In the genomic region with DNA sequence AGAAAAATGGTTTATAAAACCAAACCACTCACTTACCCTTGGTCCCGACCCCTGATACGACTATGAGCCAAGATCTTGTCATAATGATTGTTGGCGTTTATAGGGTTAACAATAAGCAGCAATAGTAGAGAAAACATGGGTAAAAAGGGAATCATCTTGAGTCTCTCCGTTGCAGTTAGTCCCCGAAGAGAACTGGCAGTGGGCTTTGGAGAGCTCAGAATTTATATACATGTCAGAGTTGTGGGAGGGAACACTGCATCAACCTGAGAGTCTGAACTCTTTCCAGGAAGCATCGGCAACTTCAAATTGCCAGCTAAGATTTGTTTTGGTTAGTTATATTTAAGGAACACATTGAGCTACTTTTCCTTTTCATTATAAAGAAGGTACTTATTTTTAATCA, we compare ENCODE assay signal across 12 cellular contexts. TPM values are rescaled to one million over a fixed set of nuclear protein-coding genes. Genes with fewer than 3 reads are reported as not detected.
DNase-seq lines count a peak whose midpoint lies in the region; ATAC-seq and TF ChIP-seq lines count a peak whose summit lies in the region.
"Had no signal": no experiment of that assay in that cellular context is flagged by ENCODE, and none has a peak within 500 bp of the region (broad histone marks: within the 10 kb centered on the region; RNA-seq: fewer than 3 reads in every experiment).

A gene with protein sequence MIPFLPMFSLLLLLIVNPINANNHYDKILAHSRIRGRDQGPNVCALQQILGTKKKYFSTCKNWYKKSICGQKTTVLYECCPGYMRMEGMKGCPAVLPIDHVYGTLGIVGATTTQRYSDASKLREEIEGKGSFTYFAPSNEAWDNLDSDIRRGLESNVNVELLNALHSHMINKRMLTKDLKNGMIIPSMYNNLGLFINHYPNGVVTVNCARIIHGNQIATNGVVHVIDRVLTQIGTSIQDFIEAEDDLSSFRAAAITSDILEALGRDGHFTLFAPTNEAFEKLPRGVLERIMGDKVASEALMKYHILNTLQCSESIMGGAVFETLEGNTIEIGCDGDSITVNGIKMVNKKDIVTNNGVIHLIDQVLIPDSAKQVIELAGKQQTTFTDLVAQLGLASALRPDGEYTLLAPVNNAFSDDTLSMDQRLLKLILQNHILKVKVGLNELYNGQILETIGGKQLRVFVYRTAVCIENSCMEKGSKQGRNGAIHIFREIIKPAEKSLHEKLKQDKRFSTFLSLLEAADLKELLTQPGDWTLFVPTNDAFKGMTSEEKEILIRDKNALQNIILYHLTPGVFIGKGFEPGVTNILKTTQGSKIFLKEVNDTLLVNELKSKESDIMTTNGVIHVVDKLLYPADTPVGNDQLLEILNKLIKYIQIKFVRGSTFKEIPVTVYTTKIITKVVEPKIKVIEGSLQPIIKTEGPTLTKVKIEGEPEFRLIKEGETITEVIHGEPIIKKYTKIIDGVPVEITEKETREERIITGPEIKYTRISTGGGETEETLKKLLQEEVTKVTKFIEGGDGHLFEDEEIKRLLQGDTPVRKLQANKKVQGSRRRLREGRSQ (minus strand): TSS at position 197 of the 400 bp plus-strand sequence. CDS start 42 bp downstream, at position 155.

- H3K27me3 ChIP-seq in GM23248 (replicated peaks; ENCODE audit: insufficient read depth) (no peaks in the 10 kb centered on the region), kidney epithelial cell (ENCODE audit: control insufficient read depth, insufficient read depth, low read length) (no peaks in the 10 kb centered on the region), gastrocnemius medialis (no peaks in the 10 kb centered on the region)

- no peaks in the 10 kb centered on the region for H3K36me3 ChIP-seq in GM23248 (ENCODE audit: low read depth)
- H3K36me3 ChIP-seq in kidney epithelial cell (ENCODE audit: control insufficient read depth, insufficient read depth, low read length): no peaks in the 10 kb centered on the region
- H3K36me3 ChIP-seq in gastrocnemius medialis: no peaks in the 10 kb centered on the region

- in situ Hi-C loops in GM23248 (cut with MboI) (no loop called here), gastrocnemius medialis (cut with MboI; ENCODE audit: low sequenced_read_pairs in 4 of 4) (loop anchor here in 1 of 4 donors (25.0 kb wide), 1 partner anchor 486 kb away; the partner anchor contains the start of gene CSNK1A1L)

- H3K27ac ChIP-seq in GM23248: no peak within 1 kb of the TSS
- no peak within 1 kb of the TSS for H3K27ac ChIP-seq in gastrocnemius medialis

- H3K9me3 ChIP-seq in GM23248 (ENCODE audit: low read depth): no peaks in the 10 kb centered on the region
- H3K9me3 ChIP-seq in gastrocnemius medialis: no peaks in the 10 kb centered on the region

- 0 out of 2 replicates have a peak, but pooled peaks cover 9% of the 10 kb centered on the region for H3K79me2 ChIP-seq in GM23248 (ENCODE audit: insufficient read depth)

- intact Hi-C loops in gastrocnemius medialis (cut with DNase I; ENCODE audit: low total_unique reads): no loop called here

- 8 to 17% methylated on average over 6 of the region's 6 CpGs for WGBS in GM23248 (ENCODE audit: low coverage in 1 of 2, low lambda C conversion rate in 2 of 2, missing lambda C conversion rate in 2 of 2), 2 experiments

- peak within 1 kb of the TSS; percentile 77 for H3K4me2 ChIP-seq in GM23248 (ENCODE audit: unreplicated experiment)

- peak within 1 kb of the TSS; percentile 61 for H3K9ac ChIP-seq in GM23248

- H4K20me1 ChIP-seq in GM23248 (ENCODE audit: insufficient read depth): no peaks in the 10 kb centered on the region

- H3K4me3 ChIP-seq in GM23248 (peak within 1 kb of the TSS; percentile 68), cardiac fibroblast (replicated peaks in 1 of 2; ENCODE audit: low read depth in 2 of 2, low read length in 2 of 2) (peak within 1 kb of the TSS; percentile 38 to 52), kidney epithelial cell (ENCODE audit: low read depth, low read length) (no peak within 1 kb of the TSS), gastrocnemius medialis (peak within 1 kb of the TSS in 1 of 4 donors; percentile 12)

- peak within 1 kb of the TSS; percentile 62 for H2AFZ ChIP-seq in GM23248

- peaks cover 3% of the 10 kb centered on the region for H3F3A ChIP-seq in GM23248 (ENCODE audit: insufficient read depth)

- DNase-seq in GM23248: peak; percentile 34
- DNase-seq in cardiac fibroblast (ENCODE audit: low read depth in 2 of 2): peak; percentile 84 to 86
- DNase-seq in kidney epithelial cell (ENCODE audit: low read depth): no peak
- no peak for DNase-seq in gastrocnemius medialis
- no peak for DNase-seq in NCI-H524 treated with DMSO at 0.1 percent for 48 hours (lab: John Stamatoyannopoulos, UW)
- DNase-seq in nucleus accumbens (lab: John Stamatoyannopoulos, UW): no peak
- DNase-seq: activated CD8-positive, alpha-beta memory T cell treated with anti-CD3 and anti-CD28 coated beads, Interleukin-2, amount 50 U/mL, for 48 hours; CD8-positive, alpha-beta T cell; cerebellar nuclear complex; stimulated activated naive CD4-positive, alpha-beta T cell treated with Interleukin-2 at 50 U/mL for 16 hours had no signal

- ATAC-seq in gastrocnemius medialis (no peak), HG03460 (IDR thresholded peaks at IDR 0.05; ENCODE audit: unreplicated experiment) (no peak), GM21619 (IDR thresholded peaks at IDR 0.05; ENCODE audit: unreplicated experiment) (no peak)
- ATAC-seq: CD8-positive, alpha-beta T cell had no signal

- TF ChIP-seq CTCF in cardiac fibroblast (IDR thresholded peaks at IDR 0.05; ENCODE audit: low read depth, low read length) (no peak), kidney epithelial cell (IDR thresholded peaks at IDR 0.05; ENCODE audit: insufficient read depth, low read length, poor library complexity, severe bottlenecking) (no peak), gastrocnemius medialis (IDR thresholded peaks at IDR 0.05 in 4 of 5, conservative IDR thresholded peaks at IDR 0.05 in 1 of 5) (no peak)

- H3K9me2 ChIP-seq in GM23248 (ENCODE audit: insufficient read depth): no peaks in the 10 kb centered on the region

- peaks cover 16% of the 10 kb centered on the region for H3K4me1 ChIP-seq in GM23248 (ENCODE audit: insufficient read depth)
- no peaks in the 10 kb centered on the region for H3K4me1 ChIP-seq in gastrocnemius medialis

- TF ChIP-seq POLR2A in gastrocnemius medialis (IDR thresholded peaks at IDR 0.05): no peak

RNA-seq across cellular contexts. Expression of the gene that starts here (rescaled TPM):
- total RNA-seq in GM23248 (2014; rRNA removed; shearing (Covaris generic)): 184 and 196 TPM in 2 replicates
- 233 and 237 TPM in 2 replicates for polyA plus RNA-seq in GM23248 (2016; fragmentation: Nextera tagmentation; extraction: Ambion mirVana)
- 16.4 and 22.2 TPM in 2 replicates for total RNA-seq in kidney epithelial cell
- 10 to 100 TPM; 10.5 to 25.3 (median 20.0) TPM for total RNA-seq in gastrocnemius medialis
- total RNA-seq: CD8-positive, alpha-beta T cell had no signal

Comparison
In these comparisons a context has a peak if more than half of its experiments do, and no peak if none do; other contexts are left out.
1. DNase-seq: peak in GM23248 (single experiment) and cardiac fibroblast (2 of 2); none in kidney epithelial cell (single experiment), gastrocnemius medialis (0 of 2), NCI-H524 treated with DMSO at 0.1 percent for 48 hours (single experiment) and nucleus accumbens (0 of 56).